Comparison of ENCODE assay signal across 8 cellular contexts in genomic region chr16:67528870-67529638, GRCh38. TPM values are rescaled to one million over a fixed set of nuclear protein-coding genes. Genes with fewer than 3 reads are reported as not detected.
A peak's percentile ranks its signal among the peaks of the same experiment; 100 is the strongest.
DNase-seq lines count a peak whose midpoint lies in the region; ATAC-seq and TF ChIP-seq lines count a peak whose summit lies in the region.

No MANE protein-coding gene starts in this region.

- H3K9me3 ChIP-seq in RWPE2 (ENCODE audit: severe bottlenecking) (no peaks in the 10 kb centered on the region), right lobe of liver (no peaks in the 10 kb centered on the region)

- H3K27ac ChIP-seq in RWPE2 (ENCODE audit: poor library complexity, severe bottlenecking) (peak overlapping the region; percentile 56), right lobe of liver (peak overlapping the region; percentile 70 to 88 (median 76)), temporal lobe (ENCODE audit: low read depth, low read length) (peak overlapping the region; percentile 90)

- TF ChIP-seq CTCF in AG10803 (conservative IDR thresholded peaks at IDR 0.05; ENCODE audit: low read length) (no peak), RWPE2 (IDR thresholded peaks at IDR 0.05; ENCODE audit: poor library complexity, severe bottlenecking) (no peak), choroid plexus epithelial cell (conservative IDR thresholded peaks at IDR 0.05; ENCODE audit: low read depth, low read length) (no peak), right lobe of liver (IDR thresholded peaks at IDR 0.05) (no peak)

- H3K4me3 ChIP-seq in AG10803 (ENCODE audit: low read length), result peak overlapping the region; percentile 89
- H3K4me3 ChIP-seq in RWPE2 (ENCODE audit: severe bottlenecking), result peak overlapping the region; percentile 50
- H3K4me3 ChIP-seq in choroid plexus epithelial cell (ENCODE audit: low read depth, low read length), result peak overlapping the region; percentile 78
- peak overlapping the region; percentile 78 to 87 (median 81) for H3K4me3 ChIP-seq in right lobe of liver

- no peaks in the 10 kb centered on the region for H3K27me3 ChIP-seq in RWPE2 (ENCODE audit: insufficient read depth, poor library complexity, severe bottlenecking)
- H3K27me3 ChIP-seq in right lobe of liver, result no peaks in the 10 kb centered on the region

- intact Hi-C loops in right lobe of liver (cut with DNase I), result no loop called here

- peak; percentile 53 for TF ChIP-seq POLR2A in right lobe of liver (IDR thresholded peaks at IDR 0.05)

- peak; percentile 9 for ATAC-seq in GM21423 (IDR thresholded peaks at IDR 0.05; ENCODE audit: unreplicated experiment)
- ATAC-seq in RWPE2 (ENCODE audit: low read depth), result peak; percentile 57
- ATAC-seq in right lobe of liver, result peak; percentile 5 to 46 (median 24)

- WGBS in right lobe of liver (ENCODE audit: insufficient coverage, low coverage, low lambda C conversion rate, missing lambda C conversion rate), result 0% methylated on average over 8 of the region's 66 CpGs

- peaks cover 5% of the 10 kb centered on the region; the same call in 1 of the 2 replicates for H3K36me3 ChIP-seq in RWPE2 (ENCODE audit: low read depth)
- no peaks in the 10 kb centered on the region for H3K36me3 ChIP-seq in right lobe of liver

- DNase-seq in AG10803 (ENCODE audit: low read depth), result peak; percentile 43
- no peak for DNase-seq in RWPE2 (ENCODE audit: low spot score)
- DNase-seq in choroid plexus epithelial cell (ENCODE audit: low read depth), result peak; percentile 34
- DNase-seq in right lobe of liver, result peak in 2 of 3 donors; percentile 60 to 73
- DNase-seq in effector CD4-positive, alpha-beta T cell, result no peak
- DNase-seq in GDM1 (lab: John Stamatoyannopoulos, UW), result no peak

- peaks cover 3% of the 10 kb centered on the region for H3K4me1 ChIP-seq in RWPE2 (ENCODE audit: insufficient read depth, poor library complexity, severe bottlenecking)
- peaks cover 0 to 31% (median 9%) of the 10 kb centered on the region in 4 donors for H3K4me1 ChIP-seq in right lobe of liver

RNA-seq across cellular contexts. Expression of gene RIPOR1, which starts 0.4 kb away (rescaled TPM):
- total RNA-seq in right lobe of liver, result 10 to 100 TPM; 19.9 to 35.0 (median 26.8) TPM
- total RNA-seq in temporal lobe, result 60.5 TPM

RNA-seq across cellular contexts. Expression of gene CTCF, which starts 33.3 kb away (rescaled TPM):
- total RNA-seq in right lobe of liver (10 to 100 TPM; 14.3 to 18.5 (median 17.0) TPM), temporal lobe (46.2 TPM)

RNA-seq across cellular contexts. Expression of gene AGRP, which starts 45.7 kb away (rescaled TPM):
- total RNA-seq in right lobe of liver, result not detected
- not detected for total RNA-seq in temporal lobe

RNA-seq across cellular contexts. Expression of gene ATP6V0D1, which starts 48.1 kb away (rescaled TPM):
- total RNA-seq in right lobe of liver, result 10 to 100 TPM; 33.6 to 84.6 (median 47.0) TPM
- 71.1 TPM for total RNA-seq in temporal lobe

Comparison
In these comparisons a context has a peak if more than half of its experiments do, and no peak if none do; other contexts are left out.
1. DNase-seq: peak in AG10803 (single experiment), choroid plexus epithelial cell (single experiment) and right lobe of liver (2 of 3); none in RWPE2 (single experiment), effector CD4-positive, alpha-beta T cell (single experiment) and GDM1 (single experiment).
2. Peak in every context shown above with its lines, with median percentiles within 50 percentile points of each other: H3K4me3 ChIP-seq, ATAC-seq and H3K27ac ChIP-seq.